Comparison of ENCODE assay signal across 17 cellular contexts in the genomic region with DNA sequence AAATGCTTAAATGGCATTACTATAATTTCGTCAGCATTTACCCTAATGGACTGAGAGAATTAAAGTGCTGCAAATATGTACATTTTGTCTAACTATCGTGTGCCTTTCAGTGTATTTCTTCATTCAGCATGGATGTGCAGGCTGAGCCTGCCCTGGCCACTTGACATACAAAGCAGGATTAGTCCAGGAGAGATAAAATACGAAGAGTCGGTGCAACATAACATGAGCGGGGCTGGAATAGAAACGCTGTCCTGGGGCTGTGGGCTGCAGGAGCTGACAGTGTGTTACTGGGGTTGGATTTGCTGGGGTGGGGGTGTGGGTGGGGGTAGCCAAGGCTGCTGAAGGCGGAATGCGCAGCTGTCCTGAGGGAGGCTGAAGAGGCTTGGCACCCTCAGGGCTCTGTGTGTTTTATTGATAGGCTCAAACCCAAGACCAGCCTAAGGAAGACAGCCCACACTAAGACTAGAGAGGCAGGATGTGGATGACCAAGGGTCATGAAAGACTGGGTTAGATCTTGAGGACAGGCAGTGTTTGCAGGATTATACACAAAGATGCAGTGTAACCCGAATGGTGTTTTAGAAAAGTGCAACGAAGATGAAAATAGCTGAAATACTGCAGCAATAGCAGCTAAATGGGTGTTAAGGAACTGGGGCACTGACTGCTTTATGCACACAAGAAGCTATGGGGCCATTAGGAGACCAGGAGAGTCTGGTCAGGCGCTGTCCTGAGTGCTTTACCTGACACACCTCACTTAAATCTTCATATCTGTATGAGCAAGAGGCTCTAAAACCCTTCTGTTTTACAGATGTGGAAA. TPM values are rescaled to one million over a fixed set of nuclear protein-coding genes. Genes with fewer than 3 reads are reported as not detected.
DNase-seq lines count a peak whose midpoint lies in the region; ATAC-seq, FAIRE-seq and TF ChIP-seq lines count a peak whose summit lies in the region.
"Had no signal": no experiment of that assay in that cellular context is flagged by ENCODE, and none has a peak within 500 bp of the region (broad histone marks: within the 10 kb centered on the region; RNA-seq: fewer than 3 reads in every experiment).

No MANE protein-coding gene starts in this region.

- TF ChIP-seq CTCF in right atrium auricular region (IDR thresholded peaks at IDR 0.05) = no peak
- TF ChIP-seq CTCF in HEK293 (tag by site-specific recombination; IDR thresholded peaks at IDR 0.05) = no peak
- no peak for TF ChIP-seq CTCF in bronchial epithelial cell (IDR thresholded peaks at IDR 0.05; ENCODE audit: insufficient read depth, low read length, severe bottlenecking)
- no peak for TF ChIP-seq CTCF in smooth muscle cell (IDR thresholded peaks at IDR 0.05; ENCODE audit: borderline replicate concordance, insufficient read depth, poor library complexity, severe bottlenecking)

- no peak overlapping the region for H3K27ac ChIP-seq in right atrium auricular region
- H3K27ac ChIP-seq in HEK293 (ENCODE audit: extremely low read depth, low read depth, low read length) = no peak overlapping the region
- no peak overlapping the region for H3K27ac ChIP-seq in smooth muscle cell (ENCODE audit: low read depth)

- 43% methylated on average over 11 of the region's 11 CpGs for WGBS in smooth muscle cell (ENCODE audit: low lambda C conversion rate)

- intact Hi-C loops in left ventricle myocardium superior (cut with micrococcal nuclease) = no loop called here

- no peaks in the 10 kb centered on the region for H3K79me2 ChIP-seq in smooth muscle cell (ENCODE audit: low read depth)

- H3K4me3 ChIP-seq in right atrium auricular region (no peak overlapping the region), HEK293 (ENCODE audit: low read depth, low read length) (no peak overlapping the region), bronchial epithelial cell (ENCODE audit: low read depth, low read length) (no peak overlapping the region), smooth muscle cell (no peak overlapping the region)

- peak overlapping the region; percentile 22 for H3K4me2 ChIP-seq in smooth muscle cell

- no peaks in the 10 kb centered on the region for H3K36me3 ChIP-seq in right atrium auricular region
- no peaks in the 10 kb centered on the region for H3K36me3 ChIP-seq in HEK293 (ENCODE audit: control insufficient read depth in 2 of 2, insufficient read depth in 1 of 2, low read length in 2 of 2)
- H3K36me3 ChIP-seq in bronchial epithelial cell (ENCODE audit: control insufficient read depth, insufficient read depth, low read length) = no peaks in the 10 kb centered on the region
- no peaks in the 10 kb centered on the region for H3K36me3 ChIP-seq in smooth muscle cell (ENCODE audit: low read depth)

- H3K9ac ChIP-seq in smooth muscle cell (ENCODE audit: low read depth) = no peak overlapping the region

- peak; percentile 32 for FAIRE-seq in bronchial epithelial cell (lab: Jason Lieb, UNC)
- FAIRE-seq: H1 had no signal

- no peak overlapping the region for H2AFZ ChIP-seq in smooth muscle cell (ENCODE audit: low read depth)

- DNase-seq in left ventricle myocardium superior (no peak), right atrium auricular region (ENCODE audit: low spot score) (no peak), bronchial epithelial cell (ENCODE audit: low read depth) (no peak), smooth muscle cell (lab: John Stamatoyannopoulos, UW; ENCODE audit: unreplicated experiment) (no peak)
- no peak for DNase-seq in activated T-cell treated with anti-CD3 and anti-CD28 coated beads, Interleukin-2, amount 50 U/mL, for 48 hours
- DNase-seq in activated CD4-positive, CD25-positive, alpha-beta regulatory T cell (lab: John Stamatoyannopoulos, UW) = no peak
- DNase-seq: CD4-positive, CD25-positive, alpha-beta regulatory T cell; HFFc6; KG1; NCI-H146; NCI-H2081; NCI-H510A; NCI-H774; PC-3 had no signal

- H3K9me3 ChIP-seq in right atrium auricular region (no peaks in the 10 kb centered on the region), HEK293 (ENCODE audit: control insufficient read depth, insufficient read depth, low read depth, low read length) (no peaks in the 10 kb centered on the region), smooth muscle cell (replicated peaks; ENCODE audit: low read depth) (no peaks in the 10 kb centered on the region)

- POLR2A ChIA-PET in HEK293 (lab: Yijun Ruan, JAX) = interaction anchor here (1.0 kb wide), 1 partner anchor 53 kb away, joined by 3 read pairs; a partner anchor contains a TSS

- ATAC-seq in left ventricle myocardium superior (peak; percentile 38), GM18870 (IDR thresholded peaks at IDR 0.05; ENCODE audit: unreplicated experiment) (no peak)
- ATAC-seq: PC-3 had no signal

- H3F3A ChIP-seq in smooth muscle cell (ENCODE audit: low read depth) = peaks cover 3% of the 10 kb centered on the region

- H4K20me1 ChIP-seq in smooth muscle cell (ENCODE audit: low read depth) = no peaks in the 10 kb centered on the region

- H3K4me1 ChIP-seq in right atrium auricular region (peaks cover 0 to 13% of the 10 kb centered on the region in 2 donors), HEK293 (ENCODE audit: control insufficient read depth, insufficient read depth, low read length) (peaks cover 3% of the 10 kb centered on the region; the same call in 1 of the 2 replicates), smooth muscle cell (ENCODE audit: low read depth) (peaks cover 10% of the 10 kb centered on the region)

- H3K27me3 ChIP-seq in right atrium auricular region (no peaks in the 10 kb centered on the region), bronchial epithelial cell (ENCODE audit: control insufficient read depth, insufficient read depth, low read length) (no peaks in the 10 kb centered on the region), smooth muscle cell (ENCODE audit: low read depth) (no peaks in the 10 kb centered on the region)

- CTCF ChIA-PET in HEK293 (lab: Yijun Ruan, JAX) = no interaction called here

TF ChIP-seq in HEK293, 187 proteins besides CTCF, POLR2A, EP300 and RAD21:
- TF ChIP-seq EGR2 (tag by site-specific recombination; IDR thresholded peaks at IDR 0.05; ENCODE audit: low read depth) = peak; percentile 47; the same call in 1 of the 2 replicates
- TF ChIP-seq, protein P1, sequence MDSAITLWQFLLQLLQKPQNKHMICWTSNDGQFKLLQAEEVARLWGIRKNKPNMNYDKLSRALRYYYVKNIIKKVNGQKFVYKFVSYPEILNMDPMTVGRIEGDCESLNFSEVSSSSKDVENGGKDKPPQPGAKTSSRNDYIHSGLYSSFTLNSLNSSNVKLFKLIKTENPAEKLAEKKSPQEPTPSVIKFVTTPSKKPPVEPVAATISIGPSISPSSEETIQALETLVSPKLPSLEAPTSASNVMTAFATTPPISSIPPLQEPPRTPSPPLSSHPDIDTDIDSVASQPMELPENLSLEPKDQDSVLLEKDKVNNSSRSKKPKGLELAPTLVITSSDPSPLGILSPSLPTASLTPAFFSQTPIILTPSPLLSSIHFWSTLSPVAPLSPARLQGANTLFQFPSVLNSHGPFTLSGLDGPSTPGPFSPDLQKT (IDR thresholded peaks at IDR 0.05; ENCODE audit: borderline replicate concordance, low read depth, low read length) = no peak
TF ChIP-seq in HEK293: peak in this region for 1.

RNA-seq across cellular contexts. Expression of a gene that starts 53.1 kb away (rescaled TPM):
- total RNA-seq in left ventricle myocardium superior (62.0 TPM), right atrium auricular region (10 to 100 TPM; 29.1 to 44.7 TPM), bronchial epithelial cell (49.7 and 70.6 TPM in 2 replicates), smooth muscle cell (171 and 198 TPM in 2 replicates)
- polyA plus RNA-seq in smooth muscle cell = 519 and 728 TPM in 2 replicates
